Comparison of ENCODE assay signal across 11 cellular contexts in genomic region chr13:81487151-81487550, GRCh38.
DNase-seq lines count a peak whose midpoint lies in the region; ATAC-seq, FAIRE-seq and TF ChIP-seq lines count a peak whose summit lies in the region.
"Had no signal": no experiment of that assay in that cellular context is flagged by ENCODE, and none has a peak within 500 bp of the region (broad histone marks: within the 10 kb centered on the region; RNA-seq: fewer than 3 reads in every experiment).

No MANE protein-coding gene starts in this region.

- H3K79me2 ChIP-seq in PC-3 (ENCODE audit: low read length) = no peaks in the 10 kb centered on the region

- ATAC-seq in PC-3 (peak; percentile 77), HG02759 (IDR thresholded peaks at IDR 0.05; ENCODE audit: unreplicated experiment) (no peak)

- 0 out of 2 replicates have a peak overlapping the region, but pooled peaks have one; percentile 42 for H2AFZ ChIP-seq in PC-3 (ENCODE audit: low read length)

- no peak overlapping the region for H3K4me3 Mint-ChIP-seq in activated naive CD4-positive, alpha-beta T cell treated with anti-CD3 and anti-CD28 coated beads for 36 hours
- H3K4me3 Mint-ChIP-seq in type B pancreatic cell = no peak overlapping the region

- no peak overlapping the region for H3K9ac ChIP-seq in PC-3 (ENCODE audit: low read length)

- H4K20me1 ChIP-seq in PC-3 (ENCODE audit: low read length) = no peaks in the 10 kb centered on the region

- H3K36me3 ChIP-seq in PC-3 (ENCODE audit: low read depth, low read length) = no peaks in the 10 kb centered on the region
- H3K36me3 ChIP-seq: pancreas had no signal

- no peak overlapping the region for H3K27ac Mint-ChIP-seq in activated naive CD4-positive, alpha-beta T cell treated with anti-CD3 and anti-CD28 coated beads for 36 hours
- no peak overlapping the region for H3K27ac Mint-ChIP-seq in type B pancreatic cell

- no peak for FAIRE-seq in frontal cortex (lab: Jason Lieb, UNC)
- FAIRE-seq: endometrium, pancreas had no signal

- peak; percentile 55 for TF ChIP-seq CTCF in PC-3 (conservative IDR thresholded peaks at IDR 0.05; ENCODE audit: low read depth, low read length)
- peak; percentile 69 for TF ChIP-seq CTCF in type B pancreatic cell (conservative IDR thresholded peaks at IDR 0.05)

- POLR2A ChIA-PET in PC-3 (lab: Charles Lee; ENCODE audit: unreplicated experiment) = no interaction called here

- H3K27ac ChIP-seq in PC-3 (ENCODE audit: low read length) = no peak overlapping the region
- H3K27ac ChIP-seq in epithelial cell of prostate = no peak overlapping the region
- H3K27ac ChIP-seq: pancreas had no signal

- H3K4me1 ChIP-seq in PC-3 (ENCODE audit: insufficient read depth, low read length) = no peaks in the 10 kb centered on the region
- H3K4me1 ChIP-seq: pancreas had no signal

- CTCF ChIA-PET in activated naive CD4-positive, alpha-beta T cell treated with anti-CD3 and anti-CD28 coated beads for 36 hours (lab: Charles Lee) = interaction anchor here (1.3 kb wide), 1 partner anchor 81 kb away, joined by 4 read pairs; no protein-coding TSS in a partner anchor
- CTCF ChIA-PET in PC-3 (lab: Charles Lee) = interaction anchor here (0.9 to 1.3 kb wide), 2 partner anchors 316 to 386 kb away, joined by 3 to 4 read pairs; no protein-coding TSS in a partner anchor

- no TSS peak for BruUV-seq in PC-3 (replicated peaks; lab: Mats Ljungman, UMichigan)

- no peaks in the 10 kb centered on the region for H3K27me3 ChIP-seq in PC-3 (ENCODE audit: low read length)
- H3K27me3 ChIP-seq: pancreas had no signal

- no peak overlapping the region for H3K4me3 ChIP-seq in PC-3 (ENCODE audit: low read length)
- H3K4me3 ChIP-seq: pancreas had no signal

- H3K9me3 ChIP-seq in PC-3 (ENCODE audit: low read length) = no peaks in the 10 kb centered on the region
- H3K9me3 ChIP-seq: pancreas had no signal

- no peaks in the 10 kb centered on the region for H3K27me3 Mint-ChIP-seq in activated naive CD4-positive, alpha-beta T cell treated with anti-CD3 and anti-CD28 coated beads for 36 hours (ENCODE audit: low read depth)
- no peaks in the 10 kb centered on the region for H3K27me3 Mint-ChIP-seq in type B pancreatic cell

- no peaks in the 10 kb centered on the region for H3K9me2 ChIP-seq in PC-3 (replicated peaks; ENCODE audit: low read length)

- 0 out of 2 replicates have a peak overlapping the region, but pooled peaks have one; percentile 26 for H3K4me2 ChIP-seq in PC-3 (ENCODE audit: low read length)

- H3F3A ChIP-seq in PC-3 (ENCODE audit: low read length, unreplicated experiment) = no peaks in the 10 kb centered on the region

- no peaks in the 10 kb centered on the region for H3K4me1 Mint-ChIP-seq in activated naive CD4-positive, alpha-beta T cell treated with anti-CD3 and anti-CD28 coated beads for 36 hours (ENCODE audit: low read depth)
- peaks cover 4% of the 10 kb centered on the region for H3K4me1 Mint-ChIP-seq in type B pancreatic cell (ENCODE audit: unreplicated experiment)

- peak; percentile 4 for DNase-seq in activated naive CD4-positive, alpha-beta T cell treated with anti-CD3 and anti-CD28 coated beads for 36 hours
- DNase-seq in activated naive CD4-positive, alpha-beta T cell treated with anti-CD3 and anti-CD28 coated beads, Interleukin-2, amount 50 U/mL, for 16 hours = no peak
- DNase-seq in PC-3 = peak; percentile 61
- peak; percentile 5 for DNase-seq in epithelial cell of prostate (ENCODE audit: low read depth, low spot score)
- DNase-seq in type B pancreatic cell (ENCODE audit: extremely low spot score, unreplicated experiment) = no peak
- DNase-seq in frontal cortex (ENCODE audit: low spot score in 2 of 2) = no peak
- DNase-seq in activated CD8-positive, alpha-beta memory T cell treated with anti-CD3 and anti-CD28 coated beads for 24 hours = no peak
- DNase-seq: activated CD4-positive, alpha-beta T cell treated with anti-CD3 and anti-CD28 coated beads, Interleukin-2, amount 50 U/mL, for 48 hours had no signal

- H3K36me3 Mint-ChIP-seq in activated naive CD4-positive, alpha-beta T cell treated with anti-CD3 and anti-CD28 coated beads for 36 hours (ENCODE audit: low read depth) = no peaks in the 10 kb centered on the region
- H3K36me3 Mint-ChIP-seq in type B pancreatic cell = no peaks in the 10 kb centered on the region

- intact Hi-C loops in activated naive CD4-positive, alpha-beta T cell treated with anti-CD3 and anti-CD28 coated beads for 36 hours (cut with micrococcal nuclease) = no loop called here
- intact Hi-C loops in PC-3 (cut with micrococcal nuclease) = loop anchor here (1.0 kb wide), 1 partner anchor 123 kb away; no protein-coding TSS in a partner anchor

- H3K9me3 Mint-ChIP-seq in activated naive CD4-positive, alpha-beta T cell treated with anti-CD3 and anti-CD28 coated beads for 36 hours = no peaks in the 10 kb centered on the region
- H3K9me3 Mint-ChIP-seq in type B pancreatic cell = no peaks in the 10 kb centered on the region

Comparison
In these comparisons a context has a peak if more than half of its experiments do, and no peak if none do; other contexts are left out.
1. DNase-seq: peak in activated naive CD4-positive, alpha-beta T cell treated with anti-CD3 and anti-CD28 coated beads for 36 hours (single experiment), PC-3 (single experiment) and epithelial cell of prostate (single experiment); none in activated naive CD4-positive, alpha-beta T cell treated with anti-CD3 and anti-CD28 coated beads, Interleukin-2, amount 50 U/mL, for 16 hours (single experiment), type B pancreatic cell (single experiment), frontal cortex (0 of 2) and activated CD8-positive, alpha-beta memory T cell treated with anti-CD3 and anti-CD28 coated beads for 24 hours (single experiment).